In genomic region chr22:26287382-26288228, GRCh38 we compare ENCODE assay signal across 21 cellular contexts.
A peak's percentile ranks its signal among the peaks of the same experiment; 100 is the strongest.
DNase-seq lines count a peak whose midpoint lies in the region; ATAC-seq, FAIRE-seq and TF ChIP-seq lines count a peak whose summit lies in the region.
"Had no signal": no experiment of that assay in that cellular context is flagged by ENCODE, and none has a peak within 500 bp of the region (broad histone marks: within the 10 kb centered on the region; RNA-seq: fewer than 3 reads in every experiment).

No MANE protein-coding gene starts in this region.

- no peak for DNase-seq in A549 (ENCODE audit: low read depth in 1 of 2, low spot score in 1 of 2)
- peak; percentile 18 to 58 for DNase-seq in NCI-H446 (lab: John Stamatoyannopoulos, UW)
- no peak for DNase-seq in glutamatergic neuron
- no peak for DNase-seq in NCI-H748 treated with DMSO at 0.1 percent for 48 hours (lab: John Stamatoyannopoulos, UW)
- DNase-seq in GM19238 (ENCODE audit: insufficient read length, low spot score): no peak
- DNase-seq in NCI-H2029 (lab: John Stamatoyannopoulos, UW): no peak
- DNase-seq: Calu3, GM23248, H7, NCI-H1092 treated with DMSO at 0.1 percent for 48 hours, NCI-H1436 treated with DMSO at 0.1 percent for 48 hours, NCI-H187 treated with DMSO at 0.1 percent for 48 hours, NCI-H2227 treated with DMSO at 0.1 percent for 48 hours, NCI-H510A treated with DMSO at 0.1 percent for 48 hours, SIG-M5 had no signal

- H3K4me1 ChIP-seq in A549: no peaks in the 10 kb centered on the region
- peaks cover 28 to 93% (median 82%) of the 10 kb centered on the region in 10 experiments for H3K4me1 ChIP-seq in BLaER1 treated with 17β-estradiol and CSF1 and Interleukin-3, amounts not matched to agents 10 nM and 100 nM

- no peak for TF ChIP-seq CTCF in A549 (IDR thresholded peaks at IDR 0.05)
- TF ChIP-seq CTCF in glutamatergic neuron (IDR thresholded peaks at IDR 0.05; ENCODE audit: partially characterized antibody, unreplicated experiment): no peak

- peak overlapping the region in 7 of 11 experiments; percentile 28 to 71 (median 62); a peak in 12 of 22 replicates for H3K9ac ChIP-seq in BLaER1 treated with 17β-estradiol and CSF1 and Interleukin-3, amounts not matched to agents 10 nM and 100 nM
- H3K9ac ChIP-seq: GM23248 had no signal

- no peaks in the 10 kb centered on the region for H3K9me3 ChIP-seq in A549
- H3K9me3 ChIP-seq in BLaER1 treated with 17β-estradiol and CSF1 and Interleukin-3, amounts not matched to agents 10 nM and 100 nM (replicated peaks in 1 of 11): no peaks in the 10 kb centered on the region

- no peaks in the 10 kb centered on the region for H3K36me3 ChIP-seq in BLaER1 treated with 17β-estradiol and CSF1 and Interleukin-3, amounts not matched to agents 10 nM and 100 nM

- H3K4me3 ChIP-seq in A549: no peak overlapping the region
- H3K4me3 ChIP-seq in BLaER1 treated with 17β-estradiol and CSF1 and Interleukin-3, amounts not matched to agents 10 nM and 100 nM: peak overlapping the region in 6 of 10 experiments; percentile 1 to 30 (median 24); a peak in 5 of 20 replicates
- H3K4me3 ChIP-seq: GM23248, SK-N-MC had no signal

- peaks cover 2% of the 10 kb centered on the region for H3K9me3 Mint-ChIP-seq in glutamatergic neuron (ENCODE audit: unreplicated experiment)

- TF ChIP-seq EP300 in A549 (IDR thresholded peaks at IDR 0.05): no peak

- no peak for ATAC-seq in A549

- POLR2A ChIA-PET in A549 (lab: Yijun Ruan, JAX): no interaction called here

- TF ChIP-seq RAD21 in A549 (conservative IDR thresholded peaks at IDR 0.05 in 1 of 2, IDR thresholded peaks at IDR 0.05 in 1 of 2): no peak

- H3K4me3 Mint-ChIP-seq in glutamatergic neuron (ENCODE audit: unreplicated experiment): no peak overlapping the region
- H3K4me3 Mint-ChIP-seq: B cell; T-helper 1 cell treated with Interleukin-12 subunit alpha and Interleukin-12 subunit beta and Interleukin-4 antibody, amounts not matched to agents 30 μg/mL and 1 μg/mL, for 36 hours had no signal

- H3K4me1 Mint-ChIP-seq in glutamatergic neuron (ENCODE audit: low read depth, unreplicated experiment): peaks cover 17% of the 10 kb centered on the region

- no peaks in the 10 kb centered on the region for H3K27me3 Mint-ChIP-seq in glutamatergic neuron (ENCODE audit: unreplicated experiment)

- H3K4me2 ChIP-seq in A549: no peak overlapping the region
- H3K4me2 ChIP-seq in BLaER1 treated with 17β-estradiol and CSF1 and Interleukin-3, amounts not matched to agents 10 nM and 100 nM: peak overlapping the region; percentile 36 to 93 (median 81)

- no peaks in the 10 kb centered on the region for H3K36me3 Mint-ChIP-seq in glutamatergic neuron (ENCODE audit: unreplicated experiment)

- 66% methylated on average over 7 of the region's 7 CpGs for WGBS in A549 (ENCODE audit: missing lambda C conversion rate)

- no peaks in the 10 kb centered on the region for H3K27me3 ChIP-seq in BLaER1 treated with 17β-estradiol and CSF1 and Interleukin-3, amounts not matched to agents 10 nM and 100 nM

- CTCF ChIA-PET in A549 (lab: Yijun Ruan, JAX): no interaction called here

- TF ChIP-seq POLR2A in A549 (IDR thresholded peaks at IDR 0.05; ENCODE audit: low read length): no peak

- H3K27ac Mint-ChIP-seq in glutamatergic neuron (ENCODE audit: unreplicated experiment): peak overlapping the region; percentile 63
- H3K27ac Mint-ChIP-seq: B cell; T-helper 1 cell treated with Interleukin-12 subunit alpha and Interleukin-12 subunit beta and Interleukin-4 antibody, amounts not matched to agents 30 μg/mL and 1 μg/mL, for 36 hours had no signal

- no peak for FAIRE-seq in A549 (lab: Jason Lieb, UNC)
- FAIRE-seq: GM18507, RCC 7860 had no signal

- no peak overlapping the region for H3K27ac ChIP-seq in A549
- H3K27ac ChIP-seq in BLaER1 treated with 17β-estradiol and CSF1 and Interleukin-3, amounts not matched to agents 10 nM and 100 nM: peak overlapping the region in 7 of 11 experiments; percentile 43 to 82 (median 78); a peak in 15 of 22 replicates
- H3K27ac ChIP-seq: GM23248, SK-N-MC had no signal

- no peaks in the 10 kb centered on the region for H4K20me1 ChIP-seq in BLaER1 treated with 17β-estradiol and CSF1 and Interleukin-3, amounts not matched to agents 10 nM and 100 nM

TF ChIP-seq in A549, 52 proteins besides CTCF, POLR2A, EP300 and RAD21:
- TF ChIP-seq MAFK (IDR thresholded peaks at IDR 0.05; ENCODE audit: partially characterized antibody) (peak; percentile 59), NPAS2 (CRISPR knock-in tag; IDR thresholded peaks at IDR 0.05; ENCODE audit: borderline replicate concordance) (no peak)

Comparison
In these comparisons a context has a peak if more than half of its experiments do, and no peak if none do; other contexts are left out.
1. DNase-seq: peak in NCI-H446 (2 of 2); none in A549 (0 of 2), glutamatergic neuron (single experiment), NCI-H748 treated with DMSO at 0.1 percent for 48 hours (single experiment), GM19238 (single experiment) and NCI-H2029 (single experiment).
2. H3K27ac ChIP-seq: peak in BLaER1 treated with 17β-estradiol and CSF1 and Interleukin-3, amounts not matched to agents 10 nM and 100 nM (7 of 11); none in A549 (0 of 2).